In the genomic region with DNA sequence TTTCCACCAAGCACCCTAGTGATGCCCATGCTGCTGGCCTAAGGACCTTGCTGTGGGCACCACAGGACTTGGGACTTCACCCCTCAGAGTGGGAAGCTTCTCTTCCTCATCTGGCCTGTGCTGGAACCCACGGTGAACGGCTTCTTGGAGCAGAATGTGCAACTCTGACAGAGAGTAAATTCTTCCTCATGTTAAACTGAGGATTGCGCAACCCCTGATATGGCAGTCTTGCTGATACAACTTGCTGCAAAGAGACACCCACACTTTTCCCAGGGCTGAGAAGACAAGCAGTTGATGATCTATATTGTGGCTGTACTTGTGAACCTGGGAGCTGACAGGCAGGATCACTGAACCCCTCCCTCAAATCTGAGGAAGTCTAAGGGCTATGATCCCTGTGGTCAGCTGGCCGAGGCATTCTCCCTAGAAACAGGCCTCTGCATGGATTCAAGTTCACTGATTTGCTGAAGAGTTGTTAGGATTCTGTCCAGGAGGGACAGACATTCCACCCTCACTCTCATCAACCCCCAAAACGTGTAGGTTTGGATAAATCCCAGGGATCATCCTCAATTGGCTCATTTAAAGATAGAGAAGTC, we compare ENCODE assay signal across 26 cellular contexts.
DNase-seq lines count a peak whose midpoint lies in the region; ATAC-seq, FAIRE-seq and TF ChIP-seq lines count a peak whose summit lies in the region.
"Had no signal": no experiment of that assay in that cellular context is flagged by ENCODE, and none has a peak within 500 bp of the region (broad histone marks: within the 10 kb centered on the region; RNA-seq: fewer than 3 reads in every experiment).

No MANE protein-coding gene starts in this region.

- H3K27ac ChIP-seq in HepG2 (ENCODE audit: extremely low read length, insufficient read depth, low read length) (no peak overlapping the region), right lobe of liver (no peak overlapping the region)
- H3K27ac ChIP-seq: C4-2B, KMS-11, pancreas, suprapubic skin had no signal

- H3K4me1 ChIP-seq in HepG2 (ENCODE audit: insufficient read depth, low read length) (no peaks in the 10 kb centered on the region), right lobe of liver (no peaks in the 10 kb centered on the region)
- H3K4me1 ChIP-seq: pancreas, suprapubic skin had no signal

- TF ChIP-seq RAD21 in HepG2 (CRISPR knock-in tag; IDR thresholded peaks at IDR 0.05): no peak

- no peaks in the 10 kb centered on the region for H3K79me2 ChIP-seq in HepG2 (ENCODE audit: insufficient read depth, low read length)

- no peak for TF ChIP-seq EP300 in HepG2 (IDR thresholded peaks at IDR 0.05; ENCODE audit: low read depth in 2 of 2, low read length in 2 of 2)
- no peak for TF ChIP-seq EP300 in HepG2 (CRISPR knock-in tag; IDR thresholded peaks at IDR 0.05; ENCODE audit: borderline replicate concordance)

- WGBS in HepG2 (ENCODE audit: low lambda C conversion rate): 56% methylated on average over 2 of the region's 5 CpGs
- WGBS in right lobe of liver (ENCODE audit: insufficient coverage, low coverage, low lambda C conversion rate, missing lambda C conversion rate): 35% methylated on average over 4 of the region's 5 CpGs

- CTCF ChIA-PET in HepG2 (lab: Yijun Ruan, JAX; ENCODE audit: low intra/inter-chr PET ratio, low total read pairs): no interaction called here

- FAIRE-seq in HepG2 (lab: Jason Lieb, UNC): no peak
- FAIRE-seq: bronchial epithelial cell, endometrium, pancreas, urothelium cell line had no signal

- DNase-seq in HepG2 (ENCODE audit: low spot score) (no peak), right lobe of liver (no peak), OCI-M1 (lab: John Stamatoyannopoulos, UW) (peak; percentile 19), fibroblast of mammary gland (ENCODE audit: low read depth) (peak; percentile 1), T-helper 9 cell (no peak), NCI-H2196 treated with DMSO at 0.1 percent for 48 hours (lab: John Stamatoyannopoulos, UW; ENCODE audit: unreplicated experiment) (no peak), NCI-H2171 (lab: John Stamatoyannopoulos, UW) (no peak)
- no peak for DNase-seq in activated CD4-positive, alpha-beta T cell treated with anti-CD3 and anti-CD28 coated beads, Interleukin-2, amount 50 U/mL, for 48 hours
- DNase-seq: ACHN; activated B cell treated with CpG ODN at 0.5 μM for 24 hours; activated CD4-positive, alpha-beta T cell treated with anti-CD3 and anti-CD28 coated beads, Interleukin-2, amount 50 U/mL, for 4 hours; activated gamma-delta T cell; activated T-cell treated with anti-CD3 and anti-CD28 coated beads for 4 hours; glutamatergic neuron; left colon; naive thymus-derived CD4-positive, alpha-beta T cell; NCI-H2081 treated with DMSO at 0.1 percent for 48 hours; NCI-H510A treated with DMSO at 0.1 percent for 48 hours; SK-N-SH had no signal

- in situ Hi-C loops in HepG2 (cut with HindIII; ENCODE audit: extremely low pct_ligation_motif_present, low pct_unique_long_range_greater_than_20kb): no loop called here

- H4K20me1 ChIP-seq in HepG2 (ENCODE audit: insufficient read depth, low read length): no peaks in the 10 kb centered on the region

- H3K9me3 ChIP-seq in HepG2 (ENCODE audit: low read length) (peaks cover 4% of the 10 kb centered on the region; the same call in 1 of the 2 replicates), right lobe of liver (no peaks in the 10 kb centered on the region)
- H3K9me3 ChIP-seq: pancreas, SK-N-SH, suprapubic skin had no signal

- ATAC-seq in HepG2 (no peak), right lobe of liver (no peak)
- ATAC-seq: left colon; naive thymus-derived CD4-positive, alpha-beta T cell had no signal

- TF ChIP-seq CTCF in HepG2 (CRISPR knock-in tag; IDR thresholded peaks at IDR 0.05) (no peak), right lobe of liver (IDR thresholded peaks at IDR 0.05) (no peak), fibroblast of mammary gland (conservative IDR thresholded peaks at IDR 0.05; ENCODE audit: control insufficient read depth, insufficient read depth, low read depth, low read length) (no peak)

- TF ChIP-seq POLR2A in HepG2 (IDR thresholded peaks at IDR 0.05; ENCODE audit: insufficient read depth in 1 of 2, low read depth in 2 of 2, low read length in 2 of 2): no peak
- no peak for TF ChIP-seq POLR2A in right lobe of liver (IDR thresholded peaks at IDR 0.05)

- no TSS peak for BruUV-seq in HepG2 (replicated peaks; lab: Mats Ljungman, UMichigan)

- H3K9ac ChIP-seq in HepG2 (ENCODE audit: insufficient read depth, low read depth, low read length): no peak overlapping the region
- H3K9ac ChIP-seq: KMS-11, SK-N-SH had no signal

- POLR2A ChIA-PET in HepG2 (lab: Yijun Ruan, JAX): no interaction called here

- no peak overlapping the region for H3K4me2 ChIP-seq in HepG2 (ENCODE audit: low read depth, low read length)
- H3K4me2 ChIP-seq: KMS-11, SK-N-SH had no signal

- no peaks in the 10 kb centered on the region for H3K36me3 ChIP-seq in HepG2 (replicated peaks in 1 of 2; ENCODE audit: control insufficient read depth in 1 of 2, insufficient read depth in 2 of 2, low read length in 2 of 2)
- H3K36me3 ChIP-seq in right lobe of liver: no peaks in the 10 kb centered on the region
- H3K36me3 ChIP-seq: pancreas, suprapubic skin had no signal

- H2AFZ ChIP-seq in HepG2 (ENCODE audit: low read length): no peak overlapping the region

- H3K4me3 ChIP-seq in HepG2 (replicated peaks in 1 of 3; ENCODE audit: insufficient read depth in 1 of 3, low read depth in 2 of 3, low read length in 3 of 3) (no peak overlapping the region), right lobe of liver (no peak overlapping the region), fibroblast of mammary gland (ENCODE audit: control insufficient read depth, low read depth, low read length) (no peak overlapping the region)
- H3K4me3 ChIP-seq: pancreas, suprapubic skin had no signal

- H3K27me3 ChIP-seq in HepG2 (ENCODE audit: control insufficient read depth in 1 of 2, insufficient read depth in 2 of 2, low read length in 2 of 2) (no peaks in the 10 kb centered on the region; a peak in 1 of 5 replicates), right lobe of liver (no peaks in the 10 kb centered on the region)
- H3K27me3 ChIP-seq: pancreas, suprapubic skin had no signal

- intact Hi-C loops in HepG2 (cut with micrococcal nuclease; ENCODE audit: unreplicated experiment) (no loop called here), right lobe of liver (cut with DNase I) (no loop called here)

TF ChIP-seq in HepG2, 621 proteins besides CTCF, POLR2A, EP300 and RAD21:
- TF ChIP-seq ZFP1 (CRISPR knock-in tag; IDR thresholded peaks at IDR 0.05) (no peak), CEBPB (IDR thresholded peaks at IDR 0.05; ENCODE audit: borderline replicate concordance, low read depth, low read length) (peak; percentile 97), CEBPG (CRISPR knock-in tag; IDR thresholded peaks at IDR 0.05) (peak; percentile 80), ZNF260 (CRISPR knock-in tag; IDR thresholded peaks at IDR 0.05; ENCODE audit: borderline replicate concordance, low read depth) (no peak), CENPT (CRISPR knock-in tag; IDR thresholded peaks at IDR 0.05; ENCODE audit: low read depth) (no peak)
- TF ChIP-seq, protein P1, sequence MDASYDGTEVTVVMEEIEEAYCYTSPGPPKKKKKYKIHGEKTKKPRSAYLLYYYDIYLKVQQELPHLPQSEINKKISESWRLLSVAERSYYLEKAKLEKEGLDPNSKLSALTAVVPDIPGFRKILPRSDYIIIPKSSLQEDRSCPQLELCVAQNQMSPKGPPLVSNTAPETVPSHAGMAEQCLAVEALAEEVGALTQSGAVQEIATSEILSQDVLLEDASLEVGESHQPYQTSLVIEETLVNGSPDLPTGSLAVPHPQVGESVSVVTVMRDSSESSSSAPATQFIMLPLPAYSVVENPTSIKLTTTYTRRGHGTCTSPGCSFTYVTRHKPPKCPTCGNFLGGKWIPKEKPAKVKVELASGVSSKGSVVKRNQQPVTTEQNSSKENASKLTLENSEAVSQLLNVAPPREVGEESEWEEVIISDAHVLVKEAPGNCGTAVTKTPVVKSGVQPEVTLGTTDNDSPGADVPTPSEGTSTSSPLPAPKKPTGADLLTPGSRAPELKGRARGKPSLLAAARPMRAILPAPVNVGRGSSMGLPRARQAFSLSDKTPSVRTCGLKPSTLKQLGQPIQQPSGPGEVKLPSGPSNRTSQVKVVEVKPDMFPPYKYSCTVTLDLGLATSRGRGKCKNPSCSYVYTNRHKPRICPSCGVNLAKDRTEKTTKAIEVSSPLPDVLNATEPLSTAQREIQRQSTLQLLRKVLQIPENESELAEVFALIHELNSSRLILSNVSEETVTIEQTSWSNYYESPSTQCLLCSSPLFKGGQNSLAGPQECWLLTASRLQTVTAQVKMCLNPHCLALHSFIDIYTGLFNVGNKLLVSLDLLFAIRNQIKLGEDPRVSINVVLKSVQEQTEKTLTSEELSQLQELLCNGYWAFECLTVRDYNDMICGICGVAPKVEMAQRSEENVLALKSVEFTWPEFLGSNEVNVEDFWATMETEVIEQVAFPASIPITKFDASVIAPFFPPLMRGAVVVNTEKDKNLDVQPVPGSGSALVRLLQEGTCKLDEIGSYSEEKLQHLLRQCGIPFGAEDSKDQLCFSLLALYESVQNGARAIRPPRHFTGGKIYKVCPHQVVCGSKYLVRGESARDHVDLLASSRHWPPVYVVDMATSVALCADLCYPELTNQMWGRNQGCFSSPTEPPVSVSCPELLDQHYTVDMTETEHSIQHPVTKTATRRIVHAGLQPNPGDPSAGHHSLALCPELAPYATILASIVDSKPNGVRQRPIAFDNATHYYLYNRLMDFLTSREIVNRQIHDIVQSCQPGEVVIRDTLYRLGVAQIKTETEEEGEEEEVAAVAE (CRISPR knock-in tag; IDR thresholded peaks at IDR 0.05; ENCODE audit: borderline replicate concordance): no peak

Comparison
In these comparisons a context has a peak if more than half of its experiments do, and no peak if none do; other contexts are left out.
1. DNase-seq: peak in OCI-M1 (single experiment) and fibroblast of mammary gland (single experiment); none in HepG2 (single experiment), right lobe of liver (0 of 3), T-helper 9 cell (single experiment), activated CD4-positive, alpha-beta T cell treated with anti-CD3 and anti-CD28 coated beads, Interleukin-2, amount 50 U/mL, for 48 hours (0 of 2), NCI-H2196 treated with DMSO at 0.1 percent for 48 hours (single experiment) and NCI-H2171 (single experiment).